Comparison of ENCODE assay signal across 8 cellular contexts in the genomic region with DNA sequence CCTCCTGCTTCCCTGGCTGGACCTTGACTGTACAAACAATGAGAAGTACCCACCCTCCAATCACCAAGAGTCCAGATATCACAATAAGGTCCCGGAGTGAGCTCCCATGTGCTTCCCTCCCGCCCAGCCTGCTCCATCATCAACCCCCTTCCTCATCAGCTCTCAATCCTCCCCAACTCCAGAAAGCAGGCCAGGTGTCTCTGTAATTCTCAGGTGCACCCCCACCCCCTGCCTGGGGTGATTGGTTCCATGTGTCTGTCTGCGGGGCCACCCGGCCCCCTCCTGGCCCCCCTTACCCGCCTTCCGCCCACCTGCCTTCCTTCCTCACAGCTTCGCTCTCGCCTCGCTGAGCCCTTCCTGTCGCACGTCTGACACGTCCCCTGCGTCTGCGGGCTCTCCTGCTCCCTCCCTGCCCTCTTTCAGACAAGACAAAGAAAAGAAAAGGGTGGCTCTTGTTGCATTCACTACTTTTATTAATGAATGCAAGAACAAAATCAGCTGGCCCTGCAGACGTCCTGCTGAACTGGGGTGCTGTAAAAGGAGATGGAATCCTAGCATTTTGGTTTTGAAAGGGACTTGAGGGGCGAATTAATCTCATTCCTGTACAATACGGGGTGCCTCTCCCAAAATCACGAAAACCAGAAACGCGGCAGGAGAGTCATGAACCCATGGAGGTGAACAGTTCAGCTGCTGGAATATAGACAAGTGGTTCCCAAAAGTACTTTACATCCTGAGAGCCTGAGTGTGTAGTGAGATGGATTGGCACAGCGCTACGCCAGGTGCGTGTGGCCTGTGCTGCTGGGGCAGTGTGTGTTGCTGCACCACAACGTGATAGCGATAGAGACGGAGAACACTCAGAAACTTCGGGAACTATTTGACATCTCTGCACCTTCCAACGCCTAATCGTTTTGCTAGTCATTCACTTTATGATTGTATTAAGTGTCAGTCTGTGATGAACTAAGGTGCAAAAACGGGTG. TPM values are rescaled to one million over a fixed set of nuclear protein-coding genes. Genes with fewer than 3 reads are reported as not detected.
A peak's percentile ranks its signal among the peaks of the same experiment; 100 is the strongest.
DNase-seq lines count a peak whose midpoint lies in the region; ATAC-seq and TF ChIP-seq lines count a peak whose summit lies in the region.

No MANE protein-coding gene starts in this region.

- H3K79me2 ChIP-seq in OCI-LY1 (ENCODE audit: insufficient read depth, low read length), result no peaks in the 10 kb centered on the region

- peak overlapping the region; percentile 47; the same call in 1 of the 2 replicates for H3K4me2 ChIP-seq in OCI-LY1 (ENCODE audit: low read length)

- H3K4me1 ChIP-seq in OCI-LY1 (ENCODE audit: insufficient read depth, low read length, severe bottlenecking) (peaks cover 34% of the 10 kb centered on the region), colonic mucosa (no peaks in the 10 kb centered on the region)

- H3K36me3 ChIP-seq in OCI-LY1 (ENCODE audit: insufficient read depth, low read length), result no peaks in the 10 kb centered on the region
- no peaks in the 10 kb centered on the region for H3K36me3 ChIP-seq in colonic mucosa

- peak overlapping the region; percentile 57 for H3K27ac ChIP-seq in OCI-LY1 (ENCODE audit: low read depth, low read length, poor library complexity, severe bottlenecking)
- H3K27ac ChIP-seq in colonic mucosa, result no peak overlapping the region

- in situ Hi-C loops in G401 (cut with HindIII; ENCODE audit: low sequenced_read_pairs), result no loop called here

- no peaks in the 10 kb centered on the region for H3K27me3 ChIP-seq in OCI-LY1 (ENCODE audit: insufficient read depth, low read length)
- H3K27me3 ChIP-seq in colonic mucosa, result no peaks in the 10 kb centered on the region

- H3K9ac ChIP-seq in OCI-LY1 (ENCODE audit: low read length) (peak overlapping the region; percentile 13; the same call in 1 of the 2 replicates), colonic mucosa (ENCODE audit: low read depth in 2 of 2, low read length in 2 of 2) (no peak overlapping the region)

- no peak overlapping the region for H2AFZ ChIP-seq in OCI-LY1 (ENCODE audit: low read length)

- ATAC-seq in GM19035 (IDR thresholded peaks at IDR 0.05; ENCODE audit: unreplicated experiment) (peak; percentile 96), HG03045 (IDR thresholded peaks at IDR 0.05; ENCODE audit: unreplicated experiment) (peak; percentile 89)

- TF ChIP-seq CTCF in OCI-LY1 (IDR thresholded peaks at IDR 0.05; ENCODE audit: low read length) (no peak), colonic mucosa (IDR thresholded peaks at IDR 0.05) (no peak)

- intact Hi-C loops in colonic mucosa (cut with DNase I), result no loop called here

- H3K4me3 ChIP-seq in OCI-LY1 (ENCODE audit: low read depth, low read length, poor library complexity, severe bottlenecking) (peak overlapping the region; percentile 34), colonic mucosa (no peak overlapping the region)

- no peaks in the 10 kb centered on the region for H3K9me3 ChIP-seq in OCI-LY1 (ENCODE audit: low read length)
- no peaks in the 10 kb centered on the region for H3K9me3 ChIP-seq in colonic mucosa

- DNase-seq in ecto neural progenitor cell (ENCODE audit: low spot score), result peak; percentile 64
- peak; percentile 44 for DNase-seq in stimulated activated CD8-positive, alpha-beta memory T cell treated with anti-CD3 and anti-CD28 coated beads, Interleukin-4, amount 100 ng/mL, for 24 hours (ENCODE audit: low read depth)
- DNase-seq in G401 (ENCODE audit: low spot score), result no peak
- DNase-seq in middle frontal gyrus (ENCODE audit: extremely low spot score, low spot score), result no peak
- DNase-seq in colonic mucosa, result no peak

- no peaks in the 10 kb centered on the region for H4K20me1 ChIP-seq in OCI-LY1 (ENCODE audit: insufficient read depth, low read length)

- H3K9me2 ChIP-seq in OCI-LY1 (ENCODE audit: low read depth, low read length), result no peaks in the 10 kb centered on the region

- no peaks in the 10 kb centered on the region for H3F3A ChIP-seq in OCI-LY1 (ENCODE audit: insufficient read depth, low read length)

RNA-seq across cellular contexts. Expression of gene IGFBP2, which starts 26.4 kb away (rescaled TPM):
- 134 and 159 TPM in 2 replicates for total RNA-seq in G401 (2014; rRNA removed; shearing (Covaris generic))
- 100 to 1,000 TPM; 106 to 177 TPM for total RNA-seq in colonic mucosa

Comparison
In these comparisons a context has a peak if more than half of its experiments do, and no peak if none do; other contexts are left out.
1. DNase-seq: peak in ecto neural progenitor cell (single experiment) and stimulated activated CD8-positive, alpha-beta memory T cell treated with anti-CD3 and anti-CD28 coated beads, Interleukin-4, amount 100 ng/mL, for 24 hours (single experiment); none in G401 (single experiment), middle frontal gyrus (single experiment) and colonic mucosa (single experiment).